Comparison of ENCODE assay signal across 22 cellular contexts in the genomic region with DNA sequence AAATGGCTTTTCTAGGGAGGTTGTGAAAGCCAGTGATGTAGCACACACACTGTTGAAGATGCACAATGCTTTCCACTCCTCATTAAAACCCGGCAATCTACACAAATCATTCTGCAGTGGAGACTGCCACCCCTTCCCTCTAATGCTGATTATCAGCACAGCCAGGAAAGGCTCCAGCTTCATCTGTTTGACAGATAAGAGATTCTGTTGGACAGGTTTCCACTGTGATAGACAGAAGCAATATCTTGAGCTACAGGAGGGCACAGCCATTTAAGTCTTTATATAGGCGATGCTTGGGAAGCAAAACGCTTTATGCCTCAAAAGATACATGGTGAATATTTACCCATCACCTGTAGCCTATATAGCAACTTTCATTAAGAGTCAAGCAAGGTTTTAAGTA.
"Had no signal": no experiment of that assay in that cellular context is flagged by ENCODE, and none has a peak within 500 bp of the region (broad histone marks: within the 10 kb centered on the region; RNA-seq: fewer than 3 reads in every experiment).

No MANE protein-coding gene starts in this region.

- FAIRE-seq: colon, endothelial cell of umbilical vein, frontal cortex, islet of Langerhans, keratinocyte had no signal

- H3K9me3 ChIP-seq: esophagus muscularis mucosa, gastroesophageal sphincter, heart left ventricle, left lung, lower lobe of right lung had no signal

- H3K4me1 ChIP-seq: esophagus muscularis mucosa, foreskin keratinocyte, gastroesophageal sphincter, heart left ventricle, left lung, lower lobe of right lung had no signal

- DNase-seq: dermis blood vessel endothelial cell; dorsolateral prefrontal cortex; effector CD4-positive, alpha-beta T cell; effector memory CD4-positive, alpha-beta T cell; foreskin keratinocyte; heart left ventricle; hippocampal formation; left cardiac atrium; left lung; left ventricle myocardium superior; lower lobe of right lung; mesenchymal stem cell; midbrain; naive thymus-derived CD4-positive, alpha-beta T cell had no signal

- H3K4me3 ChIP-seq: coronary artery, dorsolateral prefrontal cortex, esophagus muscularis mucosa, gastroesophageal sphincter, heart left ventricle, left lung, lower lobe of right lung had no signal

- H3K27me3 ChIP-seq: foreskin keratinocyte, gastroesophageal sphincter, left lung had no signal

- ATAC-seq: foreskin keratinocyte; gastroesophageal sphincter; heart left ventricle; left cardiac atrium; left lung; left ventricle myocardium superior; lower lobe of right lung; naive thymus-derived CD4-positive, alpha-beta T cell had no signal

- H3K36me3 ChIP-seq: esophagus muscularis mucosa, gastroesophageal sphincter, heart left ventricle, left lung, lower lobe of right lung had no signal

- H3K27ac ChIP-seq: coronary artery, dorsolateral prefrontal cortex, esophagus muscularis mucosa, foreskin keratinocyte, gastroesophageal sphincter, heart left ventricle, left lung, lower lobe of right lung had no signal
